ENCODE assay signal across 1 cellular context in genomic region chr4:5760246-5760645, GRCh38.
TF ChIP-seq lines count a peak whose summit lies in the region.

No MANE protein-coding gene starts in this region.

TF ChIP-seq in HCT116, 20 proteins besides CTCF, POLR2A, EP300 and RAD21 (continued from another document):
- no peak for TF ChIP-seq ZNF274 (IDR thresholded peaks at IDR 0.05; ENCODE audit: low read depth, low read length)
- TF ChIP-seq ATF3 (IDR thresholded peaks at IDR 0.05): no peak
- no peak for TF ChIP-seq SP1 (IDR thresholded peaks at IDR 0.05; ENCODE audit: low read depth)
- no peak for TF ChIP-seq EGR1 (IDR thresholded peaks at IDR 0.05; ENCODE audit: low read depth)
- TF ChIP-seq SIN3A (IDR thresholded peaks at IDR 0.05; ENCODE audit: low read depth): no peak
- TF ChIP-seq ZBTB33 (IDR thresholded peaks at IDR 0.05; ENCODE audit: extremely low read depth, insufficient replicate concordance, low read length): no peak
- TF ChIP-seq EZH2phosphoT487 (IDR thresholded peaks at IDR 0.05; ENCODE audit: borderline replicate concordance): no peak
- no peak for TF ChIP-seq CEBPB (IDR thresholded peaks at IDR 0.05; ENCODE audit: low read depth)
- no peak for TF ChIP-seq ELF1 (IDR thresholded peaks at IDR 0.05; ENCODE audit: borderline replicate concordance, low read depth)
- TF ChIP-seq POLR2AphosphoS5 (IDR thresholded peaks at IDR 0.05; ENCODE audit: low read depth, low read length): no peak
- no peak for TF ChIP-seq MAX (IDR thresholded peaks at IDR 0.05)
- TF ChIP-seq TCF7L2 (IDR thresholded peaks at IDR 0.05; ENCODE audit: borderline replicate concordance, extremely low read depth, insufficient read depth, insufficient read length): no peak
- TF ChIP-seq FOSL1 (IDR thresholded peaks at IDR 0.05; ENCODE audit: low read depth): no peak
- TF ChIP-seq YY1 (IDR thresholded peaks at IDR 0.05; ENCODE audit: extremely low read depth, insufficient replicate concordance, low read depth, low read length): no peak
- TF ChIP-seq ZFX (IDR thresholded peaks at IDR 0.05): no peak
- TF ChIP-seq REST (IDR thresholded peaks at IDR 0.05; ENCODE audit: low read depth): no peak
- TF ChIP-seq JUND (IDR thresholded peaks at IDR 0.05): no peak
